ENCODE assay signal across 1 cellular context in genomic region chr7:102096706-102097427, GRCh38.
TF ChIP-seq lines count a peak whose summit lies in the region.

No MANE protein-coding gene starts in this region.

TF ChIP-seq in GM23338, 12 proteins besides CTCF, POLR2A, EP300 and RAD21 (continued from another document):
- TF ChIP-seq, protein P1, sequence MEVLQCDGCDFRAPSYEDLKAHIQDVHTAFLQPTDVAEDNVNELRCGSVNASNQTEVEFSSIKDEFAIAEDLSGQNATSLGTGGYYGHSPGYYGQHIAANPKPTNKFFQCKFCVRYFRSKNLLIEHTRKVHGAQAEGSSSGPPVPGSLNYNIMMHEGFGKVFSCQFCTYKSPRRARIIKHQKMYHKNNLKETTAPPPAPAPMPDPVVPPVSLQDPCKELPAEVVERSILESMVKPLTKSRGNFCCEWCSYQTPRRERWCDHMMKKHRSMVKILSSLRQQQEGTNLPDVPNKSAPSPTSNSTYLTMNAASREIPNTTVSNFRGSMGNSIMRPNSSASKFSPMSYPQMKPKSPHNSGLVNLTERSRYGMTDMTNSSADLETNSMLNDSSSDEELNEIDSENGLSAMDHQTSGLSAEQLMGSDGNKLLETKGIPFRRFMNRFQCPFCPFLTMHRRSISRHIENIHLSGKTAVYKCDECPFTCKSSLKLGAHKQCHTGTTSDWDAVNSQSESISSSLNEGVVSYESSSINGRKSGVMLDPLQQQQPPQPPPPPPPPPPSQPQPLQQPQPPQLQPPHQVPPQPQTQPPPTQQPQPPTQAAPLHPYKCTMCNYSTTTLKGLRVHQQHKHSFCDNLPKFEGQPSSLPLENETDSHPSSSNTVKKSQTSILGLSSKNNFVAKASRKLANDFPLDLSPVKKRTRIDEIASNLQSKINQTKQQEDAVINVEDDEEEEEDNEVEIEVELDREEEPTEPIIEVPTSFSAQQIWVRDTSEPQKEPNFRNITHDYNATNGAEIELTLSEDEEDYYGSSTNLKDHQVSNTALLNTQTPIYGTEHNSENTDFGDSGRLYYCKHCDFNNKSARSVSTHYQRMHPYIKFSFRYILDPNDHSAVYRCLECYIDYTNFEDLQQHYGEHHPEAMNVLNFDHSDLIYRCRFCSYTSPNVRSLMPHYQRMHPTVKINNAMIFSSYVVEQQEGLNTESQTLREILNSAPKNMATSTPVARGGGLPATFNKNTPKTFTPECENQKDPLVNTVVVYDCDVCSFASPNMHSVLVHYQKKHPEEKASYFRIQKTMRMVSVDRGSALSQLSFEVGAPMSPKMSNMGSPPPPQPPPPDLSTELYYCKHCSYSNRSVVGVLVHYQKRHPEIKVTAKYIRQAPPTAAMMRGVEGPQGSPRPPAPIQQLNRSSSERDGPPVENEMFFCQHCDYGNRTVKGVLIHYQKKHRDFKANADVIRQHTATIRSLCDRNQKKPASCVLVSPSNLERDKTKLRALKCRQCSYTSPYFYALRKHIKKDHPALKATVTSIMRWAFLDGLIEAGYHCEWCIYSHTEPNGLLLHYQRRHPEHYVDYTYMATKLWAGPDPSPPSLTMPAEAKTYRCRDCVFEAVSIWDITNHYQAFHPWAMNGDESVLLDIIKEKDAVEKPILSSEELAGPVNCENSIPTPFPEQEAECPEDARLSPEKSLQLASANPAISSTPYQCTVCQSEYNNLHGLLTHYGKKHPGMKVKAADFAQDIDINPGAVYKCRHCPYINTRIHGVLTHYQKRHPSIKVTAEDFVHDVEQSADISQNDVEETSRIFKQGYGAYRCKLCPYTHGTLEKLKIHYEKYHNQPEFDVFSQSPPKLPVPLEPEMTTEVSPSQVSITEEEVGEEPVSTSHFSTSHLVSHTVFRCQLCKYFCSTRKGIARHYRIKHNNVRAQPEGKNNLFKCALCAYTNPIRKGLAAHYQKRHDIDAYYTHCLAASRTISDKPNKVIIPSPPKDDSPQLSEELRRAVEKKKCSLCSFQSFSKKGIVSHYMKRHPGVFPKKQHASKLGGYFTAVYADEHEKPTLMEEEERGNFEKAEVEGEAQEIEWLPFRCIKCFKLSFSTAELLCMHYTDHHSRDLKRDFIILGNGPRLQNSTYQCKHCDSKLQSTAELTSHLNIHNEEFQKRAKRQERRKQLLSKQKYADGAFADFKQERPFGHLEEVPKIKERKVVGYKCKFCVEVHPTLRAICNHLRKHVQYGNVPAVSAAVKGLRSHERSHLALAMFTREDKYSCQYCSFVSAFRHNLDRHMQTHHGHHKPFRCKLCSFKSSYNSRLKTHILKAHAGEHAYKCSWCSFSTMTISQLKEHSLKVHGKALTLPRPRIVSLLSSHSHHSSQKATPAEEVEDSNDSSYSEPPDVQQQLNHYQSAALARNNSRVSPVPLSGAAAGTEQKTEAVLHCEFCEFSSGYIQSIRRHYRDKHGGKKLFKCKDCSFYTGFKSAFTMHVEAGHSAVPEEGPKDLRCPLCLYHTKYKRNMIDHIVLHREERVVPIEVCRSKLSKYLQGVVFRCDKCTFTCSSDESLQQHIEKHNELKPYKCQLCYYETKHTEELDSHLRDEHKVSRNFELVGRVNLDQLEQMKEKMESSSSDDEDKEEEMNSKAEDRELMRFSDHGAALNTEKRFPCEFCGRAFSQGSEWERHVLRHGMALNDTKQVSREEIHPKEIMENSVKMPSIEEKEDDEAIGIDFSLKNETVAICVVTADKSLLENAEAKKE (CRISPR knock-in tag; IDR thresholded peaks at IDR 0.05) = no peak
- TF ChIP-seq, protein P2, sequence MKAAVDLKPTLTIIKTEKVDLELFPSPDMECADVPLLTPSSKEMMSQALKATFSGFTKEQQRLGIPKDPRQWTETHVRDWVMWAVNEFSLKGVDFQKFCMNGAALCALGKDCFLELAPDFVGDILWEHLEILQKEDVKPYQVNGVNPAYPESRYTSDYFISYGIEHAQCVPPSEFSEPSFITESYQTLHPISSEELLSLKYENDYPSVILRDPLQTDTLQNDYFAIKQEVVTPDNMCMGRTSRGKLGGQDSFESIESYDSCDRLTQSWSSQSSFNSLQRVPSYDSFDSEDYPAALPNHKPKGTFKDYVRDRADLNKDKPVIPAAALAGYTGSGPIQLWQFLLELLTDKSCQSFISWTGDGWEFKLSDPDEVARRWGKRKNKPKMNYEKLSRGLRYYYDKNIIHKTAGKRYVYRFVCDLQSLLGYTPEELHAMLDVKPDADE (IDR thresholded peaks at IDR 0.05) = no peak
- TF ChIP-seq, protein P3, sequence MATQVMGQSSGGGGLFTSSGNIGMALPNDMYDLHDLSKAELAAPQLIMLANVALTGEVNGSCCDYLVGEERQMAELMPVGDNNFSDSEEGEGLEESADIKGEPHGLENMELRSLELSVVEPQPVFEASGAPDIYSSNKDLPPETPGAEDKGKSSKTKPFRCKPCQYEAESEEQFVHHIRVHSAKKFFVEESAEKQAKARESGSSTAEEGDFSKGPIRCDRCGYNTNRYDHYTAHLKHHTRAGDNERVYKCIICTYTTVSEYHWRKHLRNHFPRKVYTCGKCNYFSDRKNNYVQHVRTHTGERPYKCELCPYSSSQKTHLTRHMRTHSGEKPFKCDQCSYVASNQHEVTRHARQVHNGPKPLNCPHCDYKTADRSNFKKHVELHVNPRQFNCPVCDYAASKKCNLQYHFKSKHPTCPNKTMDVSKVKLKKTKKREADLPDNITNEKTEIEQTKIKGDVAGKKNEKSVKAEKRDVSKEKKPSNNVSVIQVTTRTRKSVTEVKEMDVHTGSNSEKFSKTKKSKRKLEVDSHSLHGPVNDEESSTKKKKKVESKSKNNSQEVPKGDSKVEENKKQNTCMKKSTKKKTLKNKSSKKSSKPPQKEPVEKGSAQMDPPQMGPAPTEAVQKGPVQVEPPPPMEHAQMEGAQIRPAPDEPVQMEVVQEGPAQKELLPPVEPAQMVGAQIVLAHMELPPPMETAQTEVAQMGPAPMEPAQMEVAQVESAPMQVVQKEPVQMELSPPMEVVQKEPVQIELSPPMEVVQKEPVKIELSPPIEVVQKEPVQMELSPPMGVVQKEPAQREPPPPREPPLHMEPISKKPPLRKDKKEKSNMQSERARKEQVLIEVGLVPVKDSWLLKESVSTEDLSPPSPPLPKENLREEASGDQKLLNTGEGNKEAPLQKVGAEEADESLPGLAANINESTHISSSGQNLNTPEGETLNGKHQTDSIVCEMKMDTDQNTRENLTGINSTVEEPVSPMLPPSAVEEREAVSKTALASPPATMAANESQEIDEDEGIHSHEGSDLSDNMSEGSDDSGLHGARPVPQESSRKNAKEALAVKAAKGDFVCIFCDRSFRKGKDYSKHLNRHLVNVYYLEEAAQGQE (IDR thresholded peaks at IDR 0.05; ENCODE audit: unreplicated experiment) = no peak
- TF ChIP-seq ZNF114 (CRISPR knock-in tag; IDR thresholded peaks at IDR 0.05) (no peak), JUNB (IDR thresholded peaks at IDR 0.05; ENCODE audit: unreplicated experiment) (no peak), NANOG (IDR thresholded peaks at IDR 0.05; ENCODE audit: borderline replicate concordance) (no peak), STAT1 (IDR thresholded peaks at IDR 0.05; ENCODE audit: unreplicated experiment) (no peak), EZH2phosphoT487 (IDR thresholded peaks at IDR 0.05; ENCODE audit: unreplicated experiment) (no peak)
